ENCODE assay signal across 16 cellular contexts in the genomic region with DNA sequence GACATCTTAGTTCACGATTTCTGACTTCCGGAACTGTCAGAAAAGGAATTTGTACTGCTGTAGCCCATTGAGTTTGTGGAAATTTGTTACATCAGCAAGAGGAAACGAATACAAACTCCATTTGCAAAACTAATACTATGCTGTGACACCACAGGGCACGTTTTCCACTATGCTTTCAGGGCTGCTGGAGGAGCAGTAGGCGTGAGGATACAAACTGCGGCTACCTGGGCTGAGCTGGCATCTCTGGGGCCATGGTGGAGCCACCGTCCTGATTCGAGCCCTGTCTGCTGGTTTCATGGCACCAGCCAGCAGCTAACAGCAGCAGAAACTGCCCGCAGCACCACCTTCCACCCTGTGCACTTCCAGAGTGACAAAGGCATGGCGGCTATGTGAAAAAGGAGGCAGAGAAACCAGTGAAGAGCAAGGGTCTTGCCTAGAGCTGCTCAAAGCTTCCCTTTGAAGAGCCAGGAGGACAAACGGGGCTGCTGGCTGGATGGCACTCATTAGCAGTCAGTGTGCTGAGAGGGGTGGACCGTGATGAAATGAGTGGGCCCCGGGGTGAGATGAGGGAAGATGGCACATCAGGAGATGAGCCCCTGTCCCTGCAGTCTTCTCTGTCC. TPM values are rescaled to one million over a fixed set of nuclear protein-coding genes. Genes with fewer than 3 reads are reported as not detected.
DNase-seq lines count a peak whose midpoint lies in the region; ATAC-seq and TF ChIP-seq lines count a peak whose summit lies in the region.
"Had no signal": no experiment of that assay in that cellular context is flagged by ENCODE, and none has a peak within 500 bp of the region (broad histone marks: within the 10 kb centered on the region; RNA-seq: fewer than 3 reads in every experiment).

No MANE protein-coding gene starts in this region.

- DNase-seq in activated effector memory CD4-positive, alpha-beta T cell treated with anti-CD3 and anti-CD28 coated beads, Interleukin-2, amount 50 U/mL, for 16 hours = peak; percentile 36
- no peak for DNase-seq in activated effector memory CD4-positive, alpha-beta T cell treated with Interleukin-2 at 50 U/mL for 16 hours
- DNase-seq in RWPE2 (ENCODE audit: low spot score) (peak; percentile 74), spleen (peak; percentile 44), dermis blood vessel endothelial cell (no peak), head of caudate nucleus (no peak)
- DNase-seq: Caco-2; CD4-positive, CD25-positive, alpha-beta regulatory T cell; CD8-positive, alpha-beta T cell; DMS153; DND-41; GM23248; HCEC 1CT had no signal

- TF ChIP-seq CTCF in RWPE2 (IDR thresholded peaks at IDR 0.05; ENCODE audit: poor library complexity, severe bottlenecking) = no peak
- TF ChIP-seq CTCF in spleen (IDR thresholded peaks at IDR 0.05 in 8 of 11, conservative IDR thresholded peaks at IDR 0.05 in 3 of 11) = no peak

- no peaks in the 10 kb centered on the region for H3K9me3 ChIP-seq in RWPE2 (ENCODE audit: severe bottlenecking)
- peaks cover 0 to 5% (median 0%) of the 10 kb centered on the region in 8 donors for H3K9me3 ChIP-seq in spleen
- H3K9me3 ChIP-seq: BLaER1, Caco-2 had no signal

- H3K4me3 ChIP-seq in RWPE2 (ENCODE audit: severe bottlenecking) (no peak overlapping the region), spleen (no peak overlapping the region)
- H3K4me3 ChIP-seq: BLaER1, GM23248 had no signal

- 75 to 89% (median 77%) methylated on average over 12 to 13 of the region's 13 CpGs for WGBS in spleen, 5 donors

- TF ChIP-seq POLR2A in spleen (IDR thresholded peaks at IDR 0.05) = no peak

- no peaks in the 10 kb centered on the region for H3K36me3 ChIP-seq in RWPE2 (ENCODE audit: low read depth)
- H3K36me3 ChIP-seq in spleen = no peaks in the 10 kb centered on the region
- H3K36me3 ChIP-seq: BLaER1 had no signal

- H3K27me3 ChIP-seq in RWPE2 (ENCODE audit: insufficient read depth, poor library complexity, severe bottlenecking) (peaks cover 21% of the 10 kb centered on the region), spleen (replicated peaks in 1 of 7) (peaks cover 0 to 37% (median 0%) of the 10 kb centered on the region in 7 donors)
- H3K27me3 ChIP-seq: BLaER1 had no signal

- no peak for ATAC-seq in RWPE2 (ENCODE audit: low read depth)
- ATAC-seq: CD8-positive, alpha-beta T cell had no signal

- H3K27ac ChIP-seq in RWPE2 (ENCODE audit: poor library complexity, severe bottlenecking) (no peak overlapping the region), spleen (no peak overlapping the region)
- H3K27ac ChIP-seq: 22Rv1, BLaER1, C4-2B, GM23248 had no signal

- intact Hi-C loops in spleen (cut with DNase I; ENCODE audit: low total_unique reads) (no loop called here), head of caudate nucleus (cut with DNase I) (no loop called here)

- H3K4me1 ChIP-seq in RWPE2 (ENCODE audit: insufficient read depth, poor library complexity, severe bottlenecking) (no peaks in the 10 kb centered on the region), spleen (no peaks in the 10 kb centered on the region)
- H3K4me1 ChIP-seq: Caco-2 had no signal

RNA-seq across cellular contexts. Expression of a gene that starts 58.9 kb away (rescaled TPM):
- total RNA-seq in spleen (100 to 1,000 TPM in 1 of 7 donors, 10 to 100 TPM in 6; 62.6 to 105 (median 83.6) TPM), dermis blood vessel endothelial cell (36.4 and 53.5 TPM in 2 replicates)
- polyA plus RNA-seq in spleen = 10 to 100 TPM; 34.4 to 47.3 (median 43.5) TPM

Comparison
In these comparisons a context has a peak if more than half of its experiments do, and no peak if none do; other contexts are left out.
1. DNase-seq: peak in activated effector memory CD4-positive, alpha-beta T cell treated with anti-CD3 and anti-CD28 coated beads, Interleukin-2, amount 50 U/mL, for 16 hours (single experiment), RWPE2 (single experiment) and spleen (single experiment); none in activated effector memory CD4-positive, alpha-beta T cell treated with Interleukin-2 at 50 U/mL for 16 hours (single experiment), dermis blood vessel endothelial cell (single experiment) and head of caudate nucleus (0 of 42).